ENCODE assay signal across 26 cellular contexts in the genomic region with DNA sequence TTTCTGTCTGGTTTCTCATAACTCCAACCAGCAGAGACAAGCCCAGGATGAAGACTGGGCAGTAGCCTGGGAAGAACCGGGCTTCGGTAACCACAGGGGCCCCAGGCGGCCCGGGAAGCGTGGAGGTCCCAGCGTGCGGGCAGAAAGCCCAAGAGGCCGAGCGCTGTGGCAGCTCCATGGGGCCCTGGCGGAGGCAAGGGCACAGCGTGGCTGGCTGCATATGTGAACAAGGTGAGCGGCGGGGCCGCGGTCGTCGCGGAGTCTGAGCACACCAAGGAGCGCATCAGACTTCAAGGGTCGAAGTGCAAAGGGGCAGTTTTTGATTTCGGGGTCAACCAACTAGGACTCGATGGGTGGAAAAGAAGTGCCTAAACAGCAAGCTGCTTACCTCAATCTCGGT. TPM values are rescaled to one million over a fixed set of nuclear protein-coding genes. Genes with fewer than 3 reads are reported as not detected.
A peak's percentile ranks its signal among the peaks of the same experiment; 100 is the strongest.
DNase-seq lines count a peak whose midpoint lies in the region; ATAC-seq, FAIRE-seq and TF ChIP-seq lines count a peak whose summit lies in the region.
"Had no signal": no experiment of that assay in that cellular context is flagged by ENCODE, and none has a peak within 500 bp of the region (broad histone marks: within the 10 kb centered on the region; RNA-seq: fewer than 3 reads in every experiment).

No MANE protein-coding gene starts in this region.

- H3K23ac ChIP-seq in neuronal stem cell (ENCODE audit: low read depth, low read length, poor library complexity) = no peak overlapping the region

- H3K27me3 Mint-ChIP-seq in Caco-2 (ENCODE audit: insufficient read depth, unreplicated experiment) = no peaks in the 10 kb centered on the region
- H3K27me3 Mint-ChIP-seq: CD4-positive, CD25-positive, alpha-beta regulatory T cell had no signal

- no peak overlapping the region for H4K91ac ChIP-seq in neuronal stem cell (ENCODE audit: low read depth, low read length, poor library complexity)

- no peak for TF ChIP-seq RAD21 in HepG2 (CRISPR knock-in tag; IDR thresholded peaks at IDR 0.05)

- no peak overlapping the region for H3K4ac ChIP-seq in neuronal stem cell (ENCODE audit: low read length)

- peaks cover 14% of the 10 kb centered on the region for H3K36me3 Mint-ChIP-seq in Caco-2 (ENCODE audit: insufficient read depth, unreplicated experiment)
- H3K36me3 Mint-ChIP-seq: CD14-positive monocyte; CD4-positive, alpha-beta memory T cell; CD4-positive, CD25-positive, alpha-beta regulatory T cell; CD8-positive, alpha-beta memory T cell had no signal

- peaks cover 16% of the 10 kb centered on the region for H3K9me3 Mint-ChIP-seq in Caco-2 (ENCODE audit: unreplicated experiment)
- H3K9me3 Mint-ChIP-seq: CD8-positive, alpha-beta memory T cell had no signal

- H3K4me2 ChIP-seq in HepG2 (ENCODE audit: low read depth, low read length) = no peak overlapping the region
- H3K4me2 ChIP-seq in neuronal stem cell (ENCODE audit: insufficient read depth, low read length, poor library complexity, severe bottlenecking) = no peak overlapping the region
- H3K4me2 ChIP-seq: BLaER1 had no signal

- no peak overlapping the region for H4K8ac ChIP-seq in neuronal stem cell (ENCODE audit: low read depth, low read length)

- H2BK5ac ChIP-seq in neuronal stem cell (ENCODE audit: low read length) = no peak overlapping the region

- H2AK5ac ChIP-seq in neuronal stem cell (ENCODE audit: low read depth, low read length) = peak overlapping the region; percentile 74

- FAIRE-seq in HepG2 (lab: Jason Lieb, UNC) = no peak
- FAIRE-seq in kidney (lab: Jason Lieb, UNC) = no peak
- FAIRE-seq: A204.1, D721Med, G401.6, GM12891 had no signal

- H3K4me3 Mint-ChIP-seq in Caco-2 (ENCODE audit: unreplicated experiment) = no peak overlapping the region
- H3K4me3 Mint-ChIP-seq: CD14-positive monocyte; CD4-positive, alpha-beta memory T cell; CD4-positive, CD25-positive, alpha-beta regulatory T cell; CD8-positive, alpha-beta memory T cell had no signal

- H3K4me1 Mint-ChIP-seq in Caco-2 (ENCODE audit: low read depth, unreplicated experiment) = peaks cover 12% of the 10 kb centered on the region
- H3K4me1 Mint-ChIP-seq: CD4-positive, alpha-beta memory T cell; CD4-positive, CD25-positive, alpha-beta regulatory T cell; CD8-positive, alpha-beta memory T cell had no signal

- H3K79me1 ChIP-seq in neuronal stem cell (ENCODE audit: low read depth, low read length) = peaks cover 2% of the 10 kb centered on the region

- no peaks in the 10 kb centered on the region for H4K20me1 ChIP-seq in HepG2 (ENCODE audit: insufficient read depth, low read length)
- H4K20me1 ChIP-seq: BLaER1 had no signal

- ATAC-seq in HepG2 (no peak), right lobe of liver (no peak), HG02885 (IDR thresholded peaks at IDR 0.05; ENCODE audit: poor library complexity, unreplicated experiment) (no peak), GM18873 (IDR thresholded peaks at IDR 0.05; ENCODE audit: low FRiP score, unreplicated experiment) (no peak)

- CTCF ChIA-PET in HepG2 (lab: Yijun Ruan, JAX; ENCODE audit: low intra/inter-chr PET ratio, low total read pairs) (no interaction called here), Caco-2 (lab: Charles Lee) (no interaction called here)

- no peak overlapping the region for H3K27ac Mint-ChIP-seq in Caco-2 (ENCODE audit: unreplicated experiment)
- H3K27ac Mint-ChIP-seq: CD14-positive monocyte; CD4-positive, alpha-beta memory T cell; CD4-positive, CD25-positive, alpha-beta regulatory T cell; CD8-positive, alpha-beta memory T cell had no signal

- peaks cover 51% of the 10 kb centered on the region for H3K4me1 ChIP-seq in HepG2 (ENCODE audit: insufficient read depth, low read length)
- peaks cover 0 to 18% (median 3%) of the 10 kb centered on the region in 4 donors for H3K4me1 ChIP-seq in right lobe of liver
- H3K4me1 ChIP-seq in kidney (ENCODE audit: control insufficient read depth in 1 of 2, insufficient read depth in 1 of 2, low read depth in 1 of 2, low read length in 2 of 2) = no peaks in the 10 kb centered on the region
- no peaks in the 10 kb centered on the region for H3K4me1 ChIP-seq in neuronal stem cell (ENCODE audit: control insufficient read depth in 2 of 2, insufficient read depth in 1 of 2, low read depth in 1 of 2, low read length in 2 of 2)
- peaks cover 21% of the 10 kb centered on the region for H3K4me1 ChIP-seq in Caco-2
- H3K4me1 ChIP-seq: BLaER1 had no signal

- H2BK12ac ChIP-seq in neuronal stem cell (ENCODE audit: low read length) = no peak overlapping the region

- no peak for TF ChIP-seq POLR2A in HepG2 (IDR thresholded peaks at IDR 0.05; ENCODE audit: insufficient read depth in 1 of 2, low read depth in 2 of 2, low read length in 2 of 2)
- no peak for TF ChIP-seq POLR2A in right lobe of liver (IDR thresholded peaks at IDR 0.05)

- H3K36me3 ChIP-seq in HepG2 (replicated peaks in 1 of 2; ENCODE audit: control insufficient read depth in 1 of 2, insufficient read depth in 2 of 2, low read length in 2 of 2) = no peaks in the 10 kb centered on the region
- H3K36me3 ChIP-seq in right lobe of liver = no peaks in the 10 kb centered on the region
- H3K36me3 ChIP-seq in kidney (ENCODE audit: control insufficient read depth in 1 of 2, insufficient read depth in 2 of 2, low read length in 2 of 2) = no peaks in the 10 kb centered on the region
- no peaks in the 10 kb centered on the region for H3K36me3 ChIP-seq in neuronal stem cell (replicated peaks in 1 of 2; ENCODE audit: control insufficient read depth in 2 of 2, insufficient read depth in 2 of 2, low read length in 2 of 2)
- H3K36me3 ChIP-seq in Caco-2 (ENCODE audit: control insufficient read depth, insufficient read depth, low read length) = no peaks in the 10 kb centered on the region
- H3K36me3 ChIP-seq: BE2C, BLaER1 had no signal

- DNase-seq in HepG2 (ENCODE audit: low spot score) (no peak), right lobe of liver (no peak), kidney (peak; percentile 58), neuronal stem cell (ENCODE audit: low spot score) (no peak), Caco-2 (no peak)
- DNase-seq: 8988T; ACHN; BE2C; C1 segment of cervical spinal cord; Calu3; CD4-positive, CD25-positive, alpha-beta regulatory T cell; CD8-positive, alpha-beta memory T cell; COR-L47; DMS79 treated with DMSO at 0.1 percent for 48 hours; GF-D8 had no signal

- no peak overlapping the region for H3K4me3 ChIP-seq in HepG2 (replicated peaks in 1 of 3; ENCODE audit: insufficient read depth in 1 of 3, low read depth in 2 of 3, low read length in 3 of 3)
- H3K4me3 ChIP-seq in right lobe of liver = no peak overlapping the region
- H3K4me3 ChIP-seq in kidney (ENCODE audit: low read length in 2 of 2) = no peak overlapping the region
- no peak overlapping the region for H3K4me3 ChIP-seq in neuronal stem cell (ENCODE audit: low read length in 2 of 2)
- H3K4me3 ChIP-seq in Caco-2 (ENCODE audit: low read depth, low read length) = no peak overlapping the region
- H3K4me3 ChIP-seq: BLaER1 had no signal

- intact Hi-C loops in HepG2 (cut with micrococcal nuclease; ENCODE audit: unreplicated experiment) (no loop called here), right lobe of liver (cut with DNase I) (no loop called here), kidney (cut with DNase I) (no loop called here), Caco-2 (cut with micrococcal nuclease; ENCODE audit: unreplicated experiment) (no loop called here)

- no peaks in the 10 kb centered on the region for H3K27me3 ChIP-seq in HepG2 (ENCODE audit: control insufficient read depth in 1 of 2, insufficient read depth in 2 of 2, low read length in 2 of 2)
- H3K27me3 ChIP-seq in right lobe of liver = no peaks in the 10 kb centered on the region
- no peaks in the 10 kb centered on the region for H3K27me3 ChIP-seq in neuronal stem cell (ENCODE audit: control insufficient read depth in 3 of 3, insufficient read depth in 3 of 3, low read depth in 1 of 3, low read length in 3 of 3)
- no peaks in the 10 kb centered on the region for H3K27me3 ChIP-seq in Caco-2 (replicated peaks; ENCODE audit: control insufficient read depth, insufficient read depth, low read length)
- H3K27me3 ChIP-seq: BE2C, BLaER1 had no signal

- H3K18ac ChIP-seq in neuronal stem cell (ENCODE audit: low read length) = peak overlapping the region; percentile 80

- no peak overlapping the region for H3K14ac ChIP-seq in neuronal stem cell (ENCODE audit: low read length)

- no peak overlapping the region for H3K9ac ChIP-seq in HepG2 (ENCODE audit: insufficient read depth, low read depth, low read length)
- no peak overlapping the region for H3K9ac ChIP-seq in kidney (ENCODE audit: low read length in 2 of 2)
- H3K9ac ChIP-seq in neuronal stem cell (ENCODE audit: low read depth, low read length, poor library complexity) = no peak overlapping the region
- H3K9ac ChIP-seq: BLaER1 had no signal

- no peaks in the 10 kb centered on the region for H3K79me2 ChIP-seq in HepG2 (ENCODE audit: insufficient read depth, low read length)

- TF ChIP-seq EP300 in HepG2 (IDR thresholded peaks at IDR 0.05; ENCODE audit: low read depth in 2 of 2, low read length in 2 of 2) (no peak), HepG2 (CRISPR knock-in tag; IDR thresholded peaks at IDR 0.05; ENCODE audit: borderline replicate concordance) (no peak)

- H2AFZ ChIP-seq in HepG2 (ENCODE audit: low read length) (no peak overlapping the region), neuronal stem cell (ENCODE audit: low read length) (no peak overlapping the region)

- in situ Hi-C loops in HepG2 (cut with HindIII; ENCODE audit: extremely low pct_ligation_motif_present, low pct_unique_long_range_greater_than_20kb) = no loop called here

- H3K27ac ChIP-seq in HepG2 (ENCODE audit: extremely low read length, insufficient read depth, low read length) (no peak overlapping the region), right lobe of liver (no peak overlapping the region), kidney (ENCODE audit: low read depth in 2 of 2, low read length in 2 of 2) (no peak overlapping the region), neuronal stem cell (replicated peaks; ENCODE audit: low read length) (no peak overlapping the region)
- H3K27ac ChIP-seq: BLaER1 had no signal

- WGBS in HepG2 (ENCODE audit: low lambda C conversion rate) = 97% methylated on average over 23 of the region's 23 CpGs
- 92% methylated on average over 10 of the region's 23 CpGs for whole genome bisulfite sequencing in right lobe of liver (ENCODE audit: insufficient coverage, low coverage, low lambda C conversion rate, missing lambda C conversion rate)
- no CpG with 5 or more reads among the region's 23 CpGs for WGBS in neuronal stem cell (ENCODE audit: extremely low coverage in 2 of 2, insufficient read length in 2 of 2, insufficient replicate concordance in 1 of 2), 2 donors

- no TSS peak for BruUV-seq in HepG2 (replicated peaks; lab: Mats Ljungman, UMichigan)
- BruUV-seq in Caco-2 (replicated peaks; lab: Mats Ljungman, UMichigan) = no TSS peak

- peak overlapping the region; percentile 15 for H2BK15ac ChIP-seq in neuronal stem cell (ENCODE audit: low read length)

- POLR2A ChIA-PET in HepG2 (lab: Yijun Ruan, JAX) = no interaction called here
- POLR2A ChIA-PET in Caco-2 (lab: Charles Lee) = no interaction called here

- H2BK120ac ChIP-seq in neuronal stem cell (ENCODE audit: low read depth, low read length) = no peak overlapping the region

- TF ChIP-seq CTCF in HepG2 (CRISPR knock-in tag; IDR thresholded peaks at IDR 0.05) = no peak
- TF ChIP-seq CTCF in right lobe of liver (IDR thresholded peaks at IDR 0.05) = no peak
- TF ChIP-seq CTCF in kidney (IDR thresholded peaks at IDR 0.05; ENCODE audit: borderline replicate concordance, extremely low read depth, insufficient read depth) = no peak
- no peak for TF ChIP-seq CTCF in Caco-2 (IDR thresholded peaks at IDR 0.05; ENCODE audit: insufficient read depth in 1 of 2, low read depth in 1 of 2, low read length in 1 of 2, severe bottlenecking in 1 of 2, unreplicated experiment in 1 of 2)

- H3K9me3 ChIP-seq in HepG2 (ENCODE audit: low read length) (no peaks in the 10 kb centered on the region), right lobe of liver (no peaks in the 10 kb centered on the region), kidney (ENCODE audit: control insufficient read depth in 1 of 2, low read length in 2 of 2) (no peaks in the 10 kb centered on the region), neuronal stem cell (replicated peaks in 1 of 2; ENCODE audit: control insufficient read depth in 2 of 2, insufficient read depth in 1 of 2, low read depth in 1 of 2, low read length in 2 of 2) (peaks cover 0 to 8% of the 10 kb centered on the region in 2 donors), Caco-2 (peaks cover 32% of the 10 kb centered on the region)
- H3K9me3 ChIP-seq: BE2C had no signal

RNA-seq across cellular contexts. Expression of gene AKR1D1, which starts 45.9 kb away (rescaled TPM):
- total RNA-seq in HepG2 (2016; rRNA removed; fragmentation: Illumina TruSeq; extraction: Trizol) (37.0 and 59.5 TPM in 2 replicates), right lobe of liver (100 to 1,000 TPM in 2 of 6 experiments, 10 to 100 TPM in 4; 43.8 to 332 (median 93.6) TPM), kidney (not detected), Caco-2 (2022) (2.2 and 2.3 TPM in 2 replicates)
- 14.5 and 15.5 TPM in 2 replicates for total RNA-seq in HepG2 (2016; cell fraction: cytosol; rRNA removed; fragmentation: Illumina TruSeq; extraction: Trizol; ENCODE audit: low read depth)
- 38.3 and 59.0 TPM in 2 replicates for total RNA-seq in HepG2 (2016; cell fraction: insoluble cytoplasmic fraction; rRNA removed; fragmentation: Illumina TruSeq; extraction: Trizol)
- total RNA-seq in HepG2 (2016; cell fraction: membrane; rRNA removed; fragmentation: Illumina TruSeq; extraction: Trizol) = 36.5 and 40.0 TPM in 2 replicates
- total RNA-seq in HepG2 (2016; cell fraction: nucleus; rRNA removed; fragmentation: Illumina TruSeq; extraction: Trizol) = 15.6 and 17.5 TPM in 2 replicates
- polyA plus RNA-seq in HepG2 (2011; rRNA removed) (6.8 and 6.9 TPM in 2 replicates), kidney (ENCODE audit: insufficient read depth, low read depth, low replicate concordance) (not detected)
- polyA plus RNA-seq in HepG2 (2011; cell fraction: cytosol; rRNA removed) = 4.4 and 5.3 TPM in 2 replicates
- 1.9 and 2.3 TPM in 2 replicates for polyA plus RNA-seq in HepG2 (2011; cell fraction: nucleus; rRNA removed)
- 7.1 and 20.6 TPM in 2 replicates for polyA plus RNA-seq in HepG2 (2012)
- polyA plus RNA-seq in HepG2 (2016; cell fraction: cytosol; fragmentation: Illumina TruSeq; extraction: Trizol; ENCODE audit: low read depth) = 8.2 and 8.7 TPM in 2 replicates
- 46.7 and 52.6 TPM in 2 replicates for polyA plus RNA-seq in HepG2 (2016; cell fraction: insoluble cytoplasmic fraction; fragmentation: Illumina TruSeq; extraction: Trizol; ENCODE audit: low read depth)
- polyA plus RNA-seq in HepG2 (2016; cell fraction: membrane; fragmentation: Illumina TruSeq; extraction: Trizol; ENCODE audit: low read depth) = 22.8 and 27.5 TPM in 2 replicates
- polyA plus RNA-seq in HepG2 (2016; cell fraction: nucleus; fragmentation: Illumina TruSeq; extraction: Trizol; ENCODE audit: insufficient read depth, low read depth) = 15.6 and 18.9 TPM in 2 replicates
- polyA minus RNA-seq in HepG2 (2011; rRNA and poly(A)+ RNA removed; ENCODE audit: low replicate concordance) = 3.4 TPM in 1 of 2 replicates, not detected in the other
- 5.2 and 7.2 TPM in 2 replicates for polyA minus RNA-seq in HepG2 (2011; cell fraction: cytosol; rRNA and poly(A)+ RNA removed)
- 2.2 and 5.1 TPM in 2 replicates for polyA minus RNA-seq in HepG2 (2011; cell fraction: nucleus; rRNA and poly(A)+ RNA removed)
- not detected for polyA plus RNA-seq in neuronal stem cell (2013, experiment 1 of 2)
- not detected for polyA plus RNA-seq in neuronal stem cell (2013, experiment 2 of 2)
- total RNA-seq: A673; Calu3; CD4-positive, alpha-beta memory T cell; CD4-positive, CD25-positive, alpha-beta regulatory T cell; CD8-positive, alpha-beta memory T cell had no signal
- polyA plus RNA-seq: AG04450; CD14-positive monocyte; CD4-positive, alpha-beta memory T cell; CD4-positive, CD25-positive, alpha-beta regulatory T cell; CD8-positive, alpha-beta memory T cell had no signal
